Comparison of ENCODE assay signal across 19 cellular contexts in genomic region chr15:79451361-79451999, GRCh38.
"Had no signal": no experiment of that assay in that cellular context is flagged by ENCODE, and none has a peak within 500 bp of the region (broad histone marks: within the 10 kb centered on the region; RNA-seq: fewer than 3 reads in every experiment).

No MANE protein-coding gene starts in this region.

- H3K4me1 Mint-ChIP-seq: activated naive CD8-positive, alpha-beta T cell treated with anti-CD3 and anti-CD28 coated beads for 36 hours; brain had no signal

- H3K27ac Mint-ChIP-seq: activated CD8-positive, alpha-beta T cell treated with anti-CD3 and anti-CD28 coated beads, Interleukin-2, amount 10 ng/mL, durations not matched to agents 7 days and 5 days; activated naive CD8-positive, alpha-beta T cell treated with anti-CD3 and anti-CD28 coated beads for 36 hours; brain had no signal

- H3K27ac ChIP-seq: lower lobe of right lung, skin epidermis, tibial artery, uterus had no signal

- H3K4me3 Mint-ChIP-seq: activated CD8-positive, alpha-beta T cell treated with anti-CD3 and anti-CD28 coated beads, Interleukin-2, amount 10 ng/mL, durations not matched to agents 7 days and 5 days; activated naive CD8-positive, alpha-beta T cell treated with anti-CD3 and anti-CD28 coated beads for 36 hours; brain had no signal

- DNase-seq: activated CD4-positive, alpha-beta T cell treated with anti-CD3 and anti-CD28 coated beads for 4 hours; activated CD8-positive, alpha-beta memory T cell treated with anti-CD3 and anti-CD28 coated beads, Interleukin-2, amount 50 U/mL, for 4 hours; activated CD8-positive, alpha-beta T cell treated with anti-CD3 and anti-CD28 coated beads, Interleukin-2, amount 10 ng/mL, durations not matched to agents 7 days and 5 days; activated naive CD8-positive, alpha-beta T cell treated with anti-CD3 and anti-CD28 coated beads for 36 hours; amygdala; central memory CD4-positive, alpha-beta T cell; effector memory CD4-positive, alpha-beta T cell; foreskin melanocyte; left cardiac atrium; lower lobe of right lung; midbrain; retina; stimulated activated CD4-positive, alpha-beta T cell treated with anti-CD3 and anti-CD28 coated beads, Interleukin-4, amount 100 ng/mL, for 24 hours; stimulated activated naive CD4-positive, alpha-beta T cell; T-helper 2 cell; tibial artery; uterus had no signal

- ATAC-seq: activated CD8-positive, alpha-beta T cell treated with anti-CD3 and anti-CD28 coated beads, Interleukin-2, amount 10 ng/mL, durations not matched to agents 7 days and 5 days; left cardiac atrium had no signal

- H3K4me1 ChIP-seq: lower lobe of right lung, tibial artery, uterus had no signal

- H3K9me3 ChIP-seq: lower lobe of right lung, uterus had no signal

- H3K36me3 Mint-ChIP-seq: brain had no signal

- H3K4me3 ChIP-seq: lower lobe of right lung, skin epidermis, tibial artery, uterus had no signal

- H3K36me3 ChIP-seq: lower lobe of right lung, tibial artery, uterus had no signal

- H3K27me3 ChIP-seq: uterus had no signal
